9 cellular contexts compared by ENCODE assay signal in the genomic region with DNA sequence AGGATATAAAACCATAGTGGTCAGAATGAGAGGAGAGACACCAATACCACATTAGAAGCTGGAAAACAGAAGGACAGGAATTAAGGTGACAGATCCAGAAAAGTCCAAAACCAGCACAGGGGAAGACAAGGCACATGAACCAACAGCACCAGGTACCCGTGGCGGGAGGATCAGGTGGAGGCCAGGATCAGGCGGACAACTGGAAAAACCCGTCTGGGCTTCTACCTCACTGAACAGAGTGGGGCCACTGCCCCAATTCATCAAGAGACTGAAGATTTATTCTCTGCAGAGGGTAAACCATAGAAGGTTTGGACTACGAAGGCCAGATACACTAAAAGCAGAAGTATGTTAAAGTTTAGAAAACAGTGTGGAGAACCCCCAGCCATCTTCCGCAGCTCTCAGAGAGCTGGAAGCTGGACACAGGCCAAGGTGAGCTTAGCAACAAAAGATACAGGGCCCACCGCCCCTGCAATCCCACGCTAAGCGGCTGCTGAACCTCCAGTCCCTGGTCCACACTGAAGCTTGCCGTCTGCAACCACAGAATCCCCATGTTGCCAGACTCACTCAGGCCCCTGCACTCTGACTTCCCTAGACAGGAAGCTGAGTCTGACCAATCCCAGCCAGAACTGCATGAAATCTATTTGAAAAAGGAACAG. TPM values are rescaled to one million over a fixed set of nuclear protein-coding genes. Genes with fewer than 3 reads are reported as not detected.
A peak's percentile ranks its signal among the peaks of the same experiment; 100 is the strongest.
DNase-seq lines count a peak whose midpoint lies in the region; ATAC-seq and TF ChIP-seq lines count a peak whose summit lies in the region.
"Had no signal": no experiment of that assay in that cellular context is flagged by ENCODE, and none has a peak within 500 bp of the region (broad histone marks: within the 10 kb centered on the region; RNA-seq: fewer than 3 reads in every experiment).

No MANE protein-coding gene starts in this region.

- no peak overlapping the region for H4K8ac ChIP-seq in H9 (replicated peaks; ENCODE audit: insufficient read length, low read depth, low read length)

- no peak for TF ChIP-seq CTCF in H9 (conservative IDR thresholded peaks at IDR 0.05)

- H2BK120ac ChIP-seq in H9 (ENCODE audit: low read depth, low read length, poor library complexity, severe bottlenecking): peak overlapping the region; percentile 65

- H3K18ac ChIP-seq in H9 (ENCODE audit: insufficient read length, low read depth, low read length): no peak overlapping the region

- H3K27ac ChIP-seq in H9 (ENCODE audit: insufficient read length, low read depth, low read length): no peak overlapping the region

- H2BK20ac ChIP-seq in H9 (ENCODE audit: low read depth, low read length, poor library complexity, severe bottlenecking): no peak overlapping the region

- H3K4me1 Mint-ChIP-seq in H9: peaks cover 49 to 51% of the 10 kb centered on the region in 2 experiments

- no peaks in the 10 kb centered on the region for H3K27me3 ChIP-seq in H9 (ENCODE audit: insufficient read depth, low read length)

- no peak overlapping the region for H3T11ph ChIP-seq in H9 (ENCODE audit: low read length)

- DNase-seq in AG08396 (ENCODE audit: low spot score): peak; percentile 36
- DNase-seq in H9: no peak
- DNase-seq in SKM-1 treated with dmso at 0.1 percent for 144 hours (lab: John Stamatoyannopoulos, UW; ENCODE audit: unreplicated experiment): peak; percentile 35
- no peak for DNase-seq in left lobe of liver (ENCODE audit: low spot score)
- no peak for DNase-seq in stimulated activated CD4-positive, alpha-beta T cell treated with anti-CD3 and anti-CD28 coated beads, Interleukin-2, amount 100 ng/mL, for 48 hours
- no peak for DNase-seq in ecto neural progenitor cell (ENCODE audit: low spot score)
- DNase-seq in SW480 (ENCODE audit: low spot score): no peak
- DNase-seq: DMS153 had no signal

- no peaks in the 10 kb centered on the region for H3K27me3 Mint-ChIP-seq in H9 (ENCODE audit: low read depth)

- 0 out of 2 replicates have a peak overlapping the region, but pooled peaks have one; percentile 75 for H2BK15ac ChIP-seq in H9 (ENCODE audit: low read depth, low read length)

- peaks cover 21% of the 10 kb centered on the region for H3K4me1 ChIP-seq in H9 (ENCODE audit: insufficient read depth, low read length)

- no peaks in the 10 kb centered on the region for H4K20me1 ChIP-seq in H9 (ENCODE audit: control insufficient read depth, insufficient read depth, insufficient read length)

- no peaks in the 10 kb centered on the region for H3K79me2 ChIP-seq in H9 (ENCODE audit: insufficient read depth, low read length)

- no peak overlapping the region for H3K4ac ChIP-seq in H9 (ENCODE audit: low read depth, low read length)

- ATAC-seq in left lobe of liver (peak; percentile 29), HG03457 (IDR thresholded peaks at IDR 0.05; ENCODE audit: unreplicated experiment) (no peak)

- peaks cover 0 to 7% of the 10 kb centered on the region in 2 experiments; a peak in 1 of 5 replicates for H3K9me3 Mint-ChIP-seq in H9

- H3K4me3 Mint-ChIP-seq in H9: no peak overlapping the region

- H3K27ac Mint-ChIP-seq in H9: peak overlapping the region in 2 of 3 experiments; percentile 77 to 80; a peak in 4 of 7 replicates

- H3K9me3 ChIP-seq in H9 (ENCODE audit: control insufficient read depth, low read depth, low read length): no peaks in the 10 kb centered on the region

- H3K9ac ChIP-seq in H9 (ENCODE audit: extremely low read depth, insufficient read length, low read length): no peak overlapping the region

- H3K56ac ChIP-seq in H9 (ENCODE audit: insufficient read length, low read depth, low read length): no peak overlapping the region

- no peak overlapping the region for H4K5ac ChIP-seq in H9 (ENCODE audit: insufficient read length, low read depth, low read length)

- H4K91ac ChIP-seq in H9 (ENCODE audit: insufficient read length, low read depth, low read length): no peak overlapping the region

- H3K23me2 ChIP-seq in H9 (ENCODE audit: insufficient read length, low read depth, low read length, poor library complexity, severe bottlenecking): no peaks in the 10 kb centered on the region

- no peak overlapping the region for H2AK5ac ChIP-seq in H9 (ENCODE audit: insufficient read length, low read length)

- H2BK5ac ChIP-seq in H9 (ENCODE audit: insufficient read length, low read length): no peak overlapping the region

- no peak overlapping the region; the same call in 1 of the 2 replicates for H3K14ac ChIP-seq in H9 (ENCODE audit: insufficient read depth, low read length)

- H3K23ac ChIP-seq in H9 (ENCODE audit: insufficient read length, low read depth, low read length): no peak overlapping the region

- no peak overlapping the region for H3K4me2 ChIP-seq in H9 (ENCODE audit: insufficient read depth, insufficient read length, low read length)

- H3K79me1 ChIP-seq in H9 (ENCODE audit: insufficient read depth, low read depth, low read length, poor library complexity, severe bottlenecking): peaks cover 10% of the 10 kb centered on the region

- no peak overlapping the region for H2BK12ac ChIP-seq in H9 (ENCODE audit: insufficient read length, low read depth, low read length)

- no CpG with 5 or more reads among the region's 10 CpGs for WGBS in H9 (ENCODE audit: extremely low coverage, insufficient read length, low lambda C conversion rate)

- no peak overlapping the region for H2AFZ ChIP-seq in H9 (ENCODE audit: low read length)

- H3K36me3 Mint-ChIP-seq in H9 (ENCODE audit: insufficient read depth in 1 of 3, low read depth in 3 of 3): peaks cover 7 to 9% (median 8%) of the 10 kb centered on the region in 3 experiments

RNA-seq across cellular contexts. Expression of gene ABHD12, which starts 29.9 kb away (rescaled TPM):
- total RNA-seq in H9 (2021) (54.4 and 56.6 TPM in 2 replicates), left lobe of liver (25.0 TPM)

RNA-seq across cellular contexts. Expression of gene GINS1, which starts 46.7 kb away (rescaled TPM):
- 74.3 and 74.5 TPM in 2 replicates for total RNA-seq in H9 (2021)
- total RNA-seq in left lobe of liver: 0.58 TPM

Comparison
In these comparisons a context has a peak if more than half of its experiments do, and no peak if none do; other contexts are left out.
1. DNase-seq: peak in AG08396 (single experiment) and SKM-1 treated with dmso at 0.1 percent for 144 hours (single experiment); none in H9 (single experiment), left lobe of liver (single experiment), stimulated activated CD4-positive, alpha-beta T cell treated with anti-CD3 and anti-CD28 coated beads, Interleukin-2, amount 100 ng/mL, for 48 hours (0 of 2), ecto neural progenitor cell (single experiment) and SW480 (single experiment).
2. RNA of gene GINS1, which starts 46.7 kb away (total RNA-seq): 74.3 to 74.5 TPM in H9; 0.58 TPM in left lobe of liver (single experiment); every median in the first group is over 10 times any median in the second.